Comparison of ENCODE assay signal across 15 cellular contexts in genomic region chr6:131999545-132000146, GRCh38. TPM values are rescaled to one million over a fixed set of nuclear protein-coding genes. Genes with fewer than 3 reads are reported as not detected.
DNase-seq lines count a peak whose midpoint lies in the region; ATAC-seq and TF ChIP-seq lines count a peak whose summit lies in the region.
"Had no signal": no experiment of that assay in that cellular context is flagged by ENCODE, and none has a peak within 500 bp of the region (broad histone marks: within the 10 kb centered on the region; RNA-seq: fewer than 3 reads in every experiment).

No MANE protein-coding gene starts in this region.

- no peak overlapping the region for H3K14ac ChIP-seq in mesenchymal stem cell (ENCODE audit: low read length in 2 of 2)

- no peak overlapping the region for H3K23ac ChIP-seq in mesenchymal stem cell (ENCODE audit: low read length in 2 of 2)

- H3K4me2 ChIP-seq in mesenchymal stem cell (ENCODE audit: low read length, poor library complexity, severe bottlenecking), result no peak overlapping the region

- peak; percentile 3 for DNase-seq in NAMALWA (ENCODE audit: low spot score)
- no peak for DNase-seq in mesenchymal stem cell
- no peak for DNase-seq in transverse colon
- no peak for DNase-seq in G401 (ENCODE audit: low spot score)
- DNase-seq in dorsolateral prefrontal cortex, result no peak
- no peak for DNase-seq in activated CD4-positive, CD25-positive, alpha-beta regulatory T cell treated with anti-CD3 and anti-CD28 coated beads, Interleukin-2, amount 50 U/mL, for 72 hours
- DNase-seq: activated CD4-positive, alpha-beta T cell treated with anti-CD3 and anti-CD28 coated beads for 1 hour; activated naive CD4-positive, alpha-beta T cell treated with anti-CD3 and anti-CD28 coated beads for 36 hours; DND-41; NCI-H1436; psoas muscle; SHP77 treated with DMSO at 0.1 percent for 48 hours; T-helper 2 cell had no signal

- H3K27ac ChIP-seq in mesenchymal stem cell (ENCODE audit: low read length, poor library complexity, severe bottlenecking) (no peak overlapping the region), transverse colon (peak overlapping the region in 3 of 4 donors; percentile 6 to 40 (median 25)), dorsolateral prefrontal cortex (peak overlapping the region in 5 of 59 donors; percentile 11 to 52 (median 19))
- H3K27ac ChIP-seq: psoas muscle had no signal

- in situ Hi-C loops in transverse colon (cut with MboI; ENCODE audit: low pct_ligation_motif_present in 1 of 4, low pct_unique_long_range_greater_than_20kb in 1 of 4, low sequenced_read_pairs in 3 of 4) (no loop called here), G401 (cut with HindIII; ENCODE audit: low sequenced_read_pairs) (no loop called here)

- intact Hi-C loops in transverse colon (cut with DNase I; ENCODE audit: low total_unique reads), result no loop called here
- intact Hi-C loops in dorsolateral prefrontal cortex (cut with DNase I), result no loop called here

- H4K8ac ChIP-seq in mesenchymal stem cell (ENCODE audit: low read length), result no peak overlapping the region

- H3K27me3 ChIP-seq in mesenchymal stem cell (ENCODE audit: control insufficient read depth in 1 of 2, insufficient read depth in 1 of 2, low read length in 2 of 2) (no peaks in the 10 kb centered on the region), transverse colon (no peaks in the 10 kb centered on the region), dorsolateral prefrontal cortex (no peaks in the 10 kb centered on the region)

- TF ChIP-seq CTCF in transverse colon (IDR thresholded peaks at IDR 0.05), result no peak
- no peak for TF ChIP-seq CTCF in dorsolateral prefrontal cortex (IDR thresholded peaks at IDR 0.05 in 54 of 56, conservative IDR thresholded peaks at IDR 0.05 in 2 of 56; ENCODE audit: low read depth in 1 of 56, partially characterized antibody in 56 of 56)

- ATAC-seq in GM21447 (IDR thresholded peaks at IDR 0.05; ENCODE audit: unreplicated experiment), result peak; percentile 76
- ATAC-seq: left lobe of liver, psoas muscle had no signal

- no peak overlapping the region for H3K18ac ChIP-seq in mesenchymal stem cell (ENCODE audit: low read depth in 1 of 2, low read length in 2 of 2)

- H2BK15ac ChIP-seq in mesenchymal stem cell (ENCODE audit: low read depth, poor library complexity, severe bottlenecking), result no peak overlapping the region

- no peak overlapping the region for H2AK5ac ChIP-seq in mesenchymal stem cell (ENCODE audit: low read length, severe bottlenecking)

- no peak overlapping the region for H3K4me3 ChIP-seq in mesenchymal stem cell (ENCODE audit: insufficient read depth in 1 of 2, low read depth in 1 of 2, low read length in 2 of 2)
- no peak overlapping the region for H3K4me3 ChIP-seq in transverse colon
- no peak overlapping the region for H3K4me3 ChIP-seq in dorsolateral prefrontal cortex
- H3K4me3 ChIP-seq: psoas muscle had no signal

- H2BK5ac ChIP-seq in mesenchymal stem cell (ENCODE audit: low read depth, low read length, poor library complexity, severe bottlenecking), result no peak overlapping the region

- H3K79me1 ChIP-seq in mesenchymal stem cell (replicated peaks; ENCODE audit: low read length, poor library complexity, severe bottlenecking), result no peaks in the 10 kb centered on the region

- no peak overlapping the region for H2AFZ ChIP-seq in mesenchymal stem cell (ENCODE audit: low read depth, low read length)

- H3K4me1 ChIP-seq in mesenchymal stem cell (ENCODE audit: control insufficient read depth, insufficient read depth, low read depth, low read length), result peaks cover 6% of the 10 kb centered on the region
- H3K4me1 ChIP-seq in transverse colon, result peaks cover 0 to 12% (median 2%) of the 10 kb centered on the region in 4 donors
- H3K4me1 ChIP-seq: psoas muscle had no signal

- H3K9ac ChIP-seq in mesenchymal stem cell (ENCODE audit: low read length), result peak overlapping the region; percentile 53

- H3K9me3 ChIP-seq in mesenchymal stem cell (ENCODE audit: control insufficient read depth, low read length) (peaks cover 18% of the 10 kb centered on the region), transverse colon (peaks cover 8% of the 10 kb centered on the region in 2 donors)
- H3K9me3 ChIP-seq: psoas muscle had no signal

- WGBS in mesenchymal stem cell, result 94% methylated on average over 3 of the region's 4 CpGs
- 61 to 71% methylated on average over 4 of the region's 4 CpGs for WGBS in transverse colon (ENCODE audit: low coverage in 1 of 2), 2 donors

- H2BK12ac ChIP-seq in mesenchymal stem cell (ENCODE audit: low read length in 2 of 2), result no peak overlapping the region

- H4K91ac ChIP-seq in mesenchymal stem cell (ENCODE audit: low read length), result no peak overlapping the region

- TF ChIP-seq EP300 in transverse colon (IDR thresholded peaks at IDR 0.05; ENCODE audit: low read depth), result no peak

- H3K36me3 ChIP-seq in mesenchymal stem cell (ENCODE audit: control insufficient read depth in 1 of 2, insufficient read depth in 2 of 2, low read depth in 1 of 2, low read length in 2 of 2) (no peaks in the 10 kb centered on the region), transverse colon (no peaks in the 10 kb centered on the region)

- no peak overlapping the region for H2BK120ac ChIP-seq in mesenchymal stem cell (ENCODE audit: low read depth, low read length)

- no peak for TF ChIP-seq POLR2A in transverse colon (IDR thresholded peaks at IDR 0.05)

- no peak overlapping the region for H3K4ac ChIP-seq in mesenchymal stem cell (ENCODE audit: low read depth in 1 of 2, low read length in 2 of 2)

RNA-seq across cellular contexts. Expression of gene CCN2, which starts 48.5 kb away (rescaled TPM):
- polyA plus RNA-seq in mesenchymal stem cell (2013, experiment 1 of 2), result 252 TPM
- polyA plus RNA-seq in mesenchymal stem cell (2013, experiment 2 of 2), result 259 TPM
- 100 to 1,000 TPM in 1 of 4 donors, 10 to 100 TPM in 3; 37.0 to 146 (median 58.0) TPM for total RNA-seq in transverse colon
- 40.3 and 42.9 TPM in 2 replicates for total RNA-seq in G401 (2014; rRNA removed; shearing (Covaris generic))
- total RNA-seq in dorsolateral prefrontal cortex, result 10 to 100 TPM in 105 of 120 experiments, 1 to 10 TPM in 15; 3.8 to 82.4 (median 17.0) TPM
- total RNA-seq: activated naive CD4-positive, alpha-beta T cell treated with anti-CD3 and anti-CD28 coated beads for 36 hours had no signal
